1 cellular context compared by ENCODE assay signal in genomic region chr6:12359051-12359450, GRCh38.
TF ChIP-seq lines count a peak whose summit lies in the region.

No MANE protein-coding gene starts in this region.

TF ChIP-seq in A549, 52 proteins besides CTCF, POLR2A, EP300 and RAD21 (continued from another document):
- no peak for TF ChIP-seq SREBF2 (IDR thresholded peaks at IDR 0.05)
- TF ChIP-seq, protein P1, sequence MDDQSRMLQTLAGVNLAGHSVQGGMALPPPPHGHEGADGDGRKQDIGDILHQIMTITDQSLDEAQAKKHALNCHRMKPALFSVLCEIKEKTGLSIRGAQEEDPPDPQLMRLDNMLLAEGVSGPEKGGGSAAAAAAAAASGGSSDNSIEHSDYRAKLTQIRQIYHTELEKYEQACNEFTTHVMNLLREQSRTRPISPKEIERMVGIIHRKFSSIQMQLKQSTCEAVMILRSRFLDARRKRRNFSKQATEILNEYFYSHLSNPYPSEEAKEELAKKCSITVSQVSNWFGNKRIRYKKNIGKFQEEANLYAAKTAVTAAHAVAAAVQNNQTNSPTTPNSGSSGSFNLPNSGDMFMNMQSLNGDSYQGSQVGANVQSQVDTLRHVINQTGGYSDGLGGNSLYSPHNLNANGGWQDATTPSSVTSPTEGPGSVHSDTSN (IDR thresholded peaks at IDR 0.05): no peak
- TF ChIP-seq ESRRA (IDR thresholded peaks at IDR 0.05; ENCODE audit: borderline replicate concordance, low read length): no peak
- TF ChIP-seq KDM1A (IDR thresholded peaks at IDR 0.05; ENCODE audit: low read depth): no peak
- no peak for TF ChIP-seq CHD2 (IDR thresholded peaks at IDR 0.05; ENCODE audit: low read length, partially characterized antibody)
- TF ChIP-seq MAX (IDR thresholded peaks at IDR 0.05): no peak
- no peak for TF ChIP-seq TP53 (CRISPR knock-in tag; IDR thresholded peaks at IDR 0.05)
- TF ChIP-seq, protein P2, sequence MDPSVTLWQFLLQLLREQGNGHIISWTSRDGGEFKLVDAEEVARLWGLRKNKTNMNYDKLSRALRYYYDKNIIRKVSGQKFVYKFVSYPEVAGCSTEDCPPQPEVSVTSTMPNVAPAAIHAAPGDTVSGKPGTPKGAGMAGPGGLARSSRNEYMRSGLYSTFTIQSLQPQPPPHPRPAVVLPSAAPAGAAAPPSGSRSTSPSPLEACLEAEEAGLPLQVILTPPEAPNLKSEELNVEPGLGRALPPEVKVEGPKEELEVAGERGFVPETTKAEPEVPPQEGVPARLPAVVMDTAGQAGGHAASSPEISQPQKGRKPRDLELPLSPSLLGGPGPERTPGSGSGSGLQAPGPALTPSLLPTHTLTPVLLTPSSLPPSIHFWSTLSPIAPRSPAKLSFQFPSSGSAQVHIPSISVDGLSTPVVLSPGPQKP (IDR thresholded peaks at IDR 0.05; ENCODE audit: low read depth, low read length): no peak
- TF ChIP-seq RARB (CRISPR knock-in tag; IDR thresholded peaks at IDR 0.05): no peak
- TF ChIP-seq TFCP2L1 (CRISPR knock-in tag; IDR thresholded peaks at IDR 0.05): no peak
